In genomic region chr14:97077687-97078086, GRCh38 we compare ENCODE assay signal across 18 cellular contexts.
A peak's percentile ranks its signal among the peaks of the same experiment; 100 is the strongest.
DNase-seq lines count a peak whose midpoint lies in the region; ATAC-seq lines count a peak whose summit lies in the region.
"Had no signal": no experiment of that assay in that cellular context is flagged by ENCODE, and none has a peak within 500 bp of the region (broad histone marks: within the 10 kb centered on the region; RNA-seq: fewer than 3 reads in every experiment).

No MANE protein-coding gene starts in this region.

- CTCF ChIA-PET in CD8-positive, alpha-beta memory T cell (lab: Charles Lee): no interaction called here

- H3K36me3 ChIP-seq in CD8-positive, alpha-beta memory T cell (ENCODE audit: insufficient read depth, low read length): no peaks in the 10 kb centered on the region
- H3K36me3 ChIP-seq: esophagus muscularis mucosa, heart right ventricle, tibial artery had no signal

- H3K27ac ChIP-seq in CD8-positive, alpha-beta memory T cell (ENCODE audit: low read depth, low read length): no peak overlapping the region
- H3K27ac ChIP-seq: esophagus muscularis mucosa, heart right ventricle, psoas muscle, tibial artery had no signal

- peaks cover 0 to 3% (median 0%) of the 10 kb centered on the region in 3 donors for H3K36me3 Mint-ChIP-seq in CD8-positive, alpha-beta memory T cell
- H3K36me3 Mint-ChIP-seq in dendritic cell treated with granulocyte-macrophage colony-stimulating factor and Interleukin-4, amounts not matched to agents 40 ng/mL and 50 ng/mL, for 4 days (ENCODE audit: low read depth): no peaks in the 10 kb centered on the region

- no peaks in the 10 kb centered on the region for H3K9me3 ChIP-seq in CD8-positive, alpha-beta memory T cell (ENCODE audit: low read length)
- H3K9me3 ChIP-seq: esophagus muscularis mucosa, psoas muscle, tibial artery had no signal

- peaks cover under 1% of the 10 kb centered on the region for H3K27me3 ChIP-seq in CD8-positive, alpha-beta memory T cell (ENCODE audit: insufficient read depth, low read length, poor library complexity, severe bottlenecking)
- H3K27me3 ChIP-seq: tibial artery had no signal

- H3K4me1 Mint-ChIP-seq in CD8-positive, alpha-beta memory T cell: peaks cover 17 to 19% (median 18%) of the 10 kb centered on the region in 3 donors
- peaks cover 68% of the 10 kb centered on the region for H3K4me1 Mint-ChIP-seq in dendritic cell treated with granulocyte-macrophage colony-stimulating factor and Interleukin-4, amounts not matched to agents 40 ng/mL and 50 ng/mL, for 4 days (ENCODE audit: low read depth)

- ATAC-seq in GM21381 (IDR thresholded peaks at IDR 0.05; ENCODE audit: unreplicated experiment) (peak; percentile 18), HG03432 (IDR thresholded peaks at IDR 0.05; ENCODE audit: unreplicated experiment) (peak; percentile 22), esophagus mucosa (no peak), HG02970 (IDR thresholded peaks at IDR 0.05; ENCODE audit: low FRiP score, unreplicated experiment) (no peak)
- ATAC-seq: left colon, psoas muscle had no signal

- no peaks in the 10 kb centered on the region for H3K9me3 Mint-ChIP-seq in CD8-positive, alpha-beta memory T cell
- no peaks in the 10 kb centered on the region for H3K9me3 Mint-ChIP-seq in dendritic cell treated with granulocyte-macrophage colony-stimulating factor and Interleukin-4, amounts not matched to agents 40 ng/mL and 50 ng/mL, for 4 days
- H3K9me3 Mint-ChIP-seq: activated T-cell treated with anti-CD3 and anti-CD28 coated beads, Interleukin-2, amount 50 U/mL, for 4 hours had no signal

- no peak overlapping the region for H3K4me3 ChIP-seq in CD8-positive, alpha-beta memory T cell (ENCODE audit: low read length)
- H3K4me3 ChIP-seq: esophagus muscularis mucosa, heart right ventricle, psoas muscle, tibial artery had no signal

- H3K4me1 ChIP-seq in CD8-positive, alpha-beta memory T cell (ENCODE audit: insufficient read depth, low read length): peaks cover 10% of the 10 kb centered on the region
- H3K4me1 ChIP-seq: esophagus muscularis mucosa, psoas muscle, tibial artery had no signal

- DNase-seq in CD8-positive, alpha-beta memory T cell: no peak
- DNase-seq in NCI-H524 (lab: John Stamatoyannopoulos, UW) (no peak), hippocampal formation (lab: John Stamatoyannopoulos, UW) (no peak)
- DNase-seq: activated CD4-positive, alpha-beta T cell treated with anti-CD3 and anti-CD28 coated beads for 1 hour; activated T-cell treated with anti-CD3 and anti-CD28 coated beads, Interleukin-2, amount 50 U/mL, for 4 hours; EL; NCI-H1092; NCI-H2171 treated with DMSO at 0.1 percent for 48 hours had no signal

- intact Hi-C loops in dendritic cell treated with granulocyte-macrophage colony-stimulating factor and Interleukin-4, amounts not matched to agents 40 ng/mL and 50 ng/mL, for 4 days (cut with micrococcal nuclease): loop anchor here (10.0 kb wide), 1 partner anchor 467 kb away; no protein-coding TSS in a partner anchor

- peaks cover 9 to 24% of the 10 kb centered on the region in 2 donors for H3K27me3 Mint-ChIP-seq in CD8-positive, alpha-beta memory T cell
- H3K27me3 Mint-ChIP-seq in dendritic cell treated with granulocyte-macrophage colony-stimulating factor and Interleukin-4, amounts not matched to agents 40 ng/mL and 50 ng/mL, for 4 days: peaks cover 39% of the 10 kb centered on the region

- peak overlapping the region in 3 of 8 donors; percentile 2 to 58 (median 43) for H3K27ac Mint-ChIP-seq in CD8-positive, alpha-beta memory T cell
- peak overlapping the region; percentile 64 for H3K27ac Mint-ChIP-seq in dendritic cell treated with granulocyte-macrophage colony-stimulating factor and Interleukin-4, amounts not matched to agents 40 ng/mL and 50 ng/mL, for 4 days

- POLR2A ChIA-PET in CD8-positive, alpha-beta memory T cell (lab: Charles Lee): interaction anchor here (0.5 kb wide), 1 partner anchor 525 kb away, joined by 4 read pairs; no protein-coding TSS in a partner anchor

- H3K4me3 Mint-ChIP-seq in CD8-positive, alpha-beta memory T cell: peak overlapping the region in 6 of 7 donors; percentile 4 to 63 (median 32)
- H3K4me3 Mint-ChIP-seq in dendritic cell treated with granulocyte-macrophage colony-stimulating factor and Interleukin-4, amounts not matched to agents 40 ng/mL and 50 ng/mL, for 4 days: no peak overlapping the region
- H3K4me3 Mint-ChIP-seq: activated T-cell treated with anti-CD3 and anti-CD28 coated beads, Interleukin-2, amount 50 U/mL, for 4 hours had no signal

Comparison
In these comparisons a context has a peak if more than half of its experiments do, and no peak if none do; other contexts are left out.
1. ATAC-seq: peak in GM21381 (single experiment) and HG03432 (single experiment); none in esophagus mucosa (single experiment) and HG02970 (single experiment).